17 cellular contexts compared by ENCODE assay signal in genomic region chr1:235995511-235995910, GRCh38.
DNase-seq lines count a peak whose midpoint lies in the region; ATAC-seq and TF ChIP-seq lines count a peak whose summit lies in the region.
"Had no signal": no experiment of that assay in that cellular context is flagged by ENCODE, and none has a peak within 500 bp of the region (broad histone marks: within the 10 kb centered on the region; RNA-seq: fewer than 3 reads in every experiment).

No MANE protein-coding gene starts in this region.

- H3K36me3 ChIP-seq in left ventricle myocardium inferior, result peaks cover 99% of the 10 kb centered on the region
- H3K36me3 ChIP-seq in H7 (replicated peaks; ENCODE audit: control insufficient read depth, insufficient read depth, low read length), result no peaks in the 10 kb centered on the region
- H3K36me3 ChIP-seq: BLaER1 treated with 17β-estradiol and CSF1 and Interleukin-3, amounts not matched to agents 10 nM and 100 nM had no signal

- H3K27me3 ChIP-seq in left ventricle myocardium inferior (ENCODE audit: low read depth) (no peaks in the 10 kb centered on the region), H7 (ENCODE audit: control insufficient read depth, insufficient read depth, low read length) (no peaks in the 10 kb centered on the region)
- H3K27me3 ChIP-seq: BLaER1 treated with 17β-estradiol and CSF1 and Interleukin-3, amounts not matched to agents 10 nM and 100 nM had no signal

- DNase-seq in left ventricle myocardium inferior (no peak), left cardiac atrium (no peak), NCI-H524 treated with DMSO at 0.1 percent for 48 hours (lab: John Stamatoyannopoulos, UW) (peak; percentile 24), coronary artery (ENCODE audit: low spot score) (peak; percentile 22), H7 (no peak)
- DNase-seq in stimulated activated naive CD4-positive, alpha-beta T cell (lab: John Stamatoyannopoulos, UW), result no peak
- DNase-seq: AML-193; CD4-positive, alpha-beta T cell; KG1; NCI-H1048; NCI-H2227 treated with DMSO at 0.1 percent for 48 hours; SIG-M5; SW 1271 had no signal

- peaks cover 4% of the 10 kb centered on the region for H3K9me3 ChIP-seq in left ventricle myocardium inferior (replicated peaks)
- H3K9me3 ChIP-seq: A549 had no signal

- intact Hi-C loops in left ventricle myocardium inferior (cut with micrococcal nuclease) (no loop called here), left cardiac atrium (cut with DNase I) (no loop called here)

- H3K27ac ChIP-seq in left ventricle myocardium inferior (replicated peaks) (peak overlapping the region; percentile 5), coronary artery (no peak overlapping the region)
- H3K27ac ChIP-seq: A549, SK-N-MC had no signal

- H3K4me1 ChIP-seq in left ventricle myocardium inferior, result peaks cover 24% of the 10 kb centered on the region

- no peak for ATAC-seq in left cardiac atrium
- ATAC-seq in SK-N-SH treated with all-trans-retinoic acid at 6 μM for 48 hours, result no peak
- ATAC-seq: A549 had no signal

- TF ChIP-seq CTCF in left ventricle myocardium inferior (IDR thresholded peaks at IDR 0.05; ENCODE audit: borderline replicate concordance), result no peak
- no peak for TF ChIP-seq CTCF in coronary artery (IDR thresholded peaks at IDR 0.05)

- H3K4me3 ChIP-seq in left ventricle myocardium inferior (no peak overlapping the region), coronary artery (no peak overlapping the region), H7 (ENCODE audit: insufficient read depth, low read depth, low read length) (no peak overlapping the region)
- H3K4me3 ChIP-seq: A549; BLaER1 treated with 17β-estradiol and CSF1 and Interleukin-3, amounts not matched to agents 10 nM and 100 nM; SK-N-MC had no signal

TF ChIP-seq in SK-N-SH treated with all-trans-retinoic acid at 6 μM for 48 hours, 23 proteins besides CTCF, POLR2A, EP300 and RAD21:
- TF ChIP-seq PPARA (CRISPR knock-in tag; IDR thresholded peaks at IDR 0.05; ENCODE audit: borderline replicate concordance) (no peak), ESRRG (CRISPR knock-in tag; IDR thresholded peaks at IDR 0.05) (no peak), CSRNP3 (CRISPR knock-in tag; IDR thresholded peaks at IDR 0.05) (no peak), ZC3H10 (CRISPR knock-in tag; IDR thresholded peaks at IDR 0.05) (no peak), ZFP3 (CRISPR knock-in tag; IDR thresholded peaks at IDR 0.05) (no peak), ZNF70 (CRISPR knock-in tag; IDR thresholded peaks at IDR 0.05) (no peak), BACH2 (CRISPR knock-in tag; IDR thresholded peaks at IDR 0.05; ENCODE audit: borderline replicate concordance) (no peak), TCF4 (CRISPR knock-in tag; IDR thresholded peaks at IDR 0.05; ENCODE audit: borderline replicate concordance) (no peak), ZNF8 (CRISPR knock-in tag; IDR thresholded peaks at IDR 0.05) (no peak), SNAI2 (CRISPR knock-in tag; IDR thresholded peaks at IDR 0.05) (no peak), TOX (CRISPR knock-in tag; IDR thresholded peaks at IDR 0.05; ENCODE audit: borderline replicate concordance) (no peak), TSHZ2 (CRISPR knock-in tag; IDR thresholded peaks at IDR 0.05) (no peak)

Comparison
In these comparisons a context has a peak if more than half of its experiments do, and no peak if none do; other contexts are left out.
1. DNase-seq: peak in NCI-H524 treated with DMSO at 0.1 percent for 48 hours (single experiment) and coronary artery (single experiment); none in left ventricle myocardium inferior (single experiment), left cardiac atrium (single experiment), stimulated activated naive CD4-positive, alpha-beta T cell (0 of 6) and H7 (single experiment).